19 cellular contexts compared by ENCODE assay signal in genomic region chr4:41098649-41099048, GRCh38.
DNase-seq lines count a peak whose midpoint lies in the region; ATAC-seq, FAIRE-seq and TF ChIP-seq lines count a peak whose summit lies in the region.
"Had no signal": no experiment of that assay in that cellular context is flagged by ENCODE, and none has a peak within 500 bp of the region (broad histone marks: within the 10 kb centered on the region; RNA-seq: fewer than 3 reads in every experiment).

No MANE protein-coding gene starts in this region.

- H3K27ac ChIP-seq in dorsolateral prefrontal cortex, result peak overlapping the region in 39 of 59 donors; percentile 0 to 76 (median 47)
- peak overlapping the region in 2 of 3 donors; percentile 8 to 10 for H3K27ac ChIP-seq in right lobe of liver
- peak overlapping the region; percentile 41 to 61 (median 53) for H3K27ac ChIP-seq in thyroid gland
- H3K27ac ChIP-seq: GM23248, SJSA1 had no signal

- no peak for DNase-seq in RCC 7860 (ENCODE audit: low spot score)
- no peak for DNase-seq in dorsolateral prefrontal cortex
- no peak for DNase-seq in right lobe of liver
- no peak for DNase-seq in thyroid gland
- no peak for DNase-seq in DMS 273 (lab: John Stamatoyannopoulos, UW; ENCODE audit: unreplicated experiment)
- no peak for DNase-seq in activated CD4-positive, CD25-positive, alpha-beta regulatory T cell (lab: John Stamatoyannopoulos, UW)
- DNase-seq: CD4-positive, alpha-beta memory T cell; DMS79 treated with DMSO at 0.1 percent for 48 hours; GM23248; KBM-7; NCI-H1417 treated with DMSO at 0.1 percent for 48 hours; NCI-H1930; NCI-H526 treated with DMSO at 0.1 percent for 48 hours had no signal

- FAIRE-seq in RCC 7860 (lab: Jason Lieb, UNC), result peak; percentile 46
- FAIRE-seq: D721Med, GM12878, GM18507 had no signal

- no peak for TF ChIP-seq POLR2A in right lobe of liver (IDR thresholded peaks at IDR 0.05)
- no peak for TF ChIP-seq POLR2A in thyroid gland (IDR thresholded peaks at IDR 0.05)

- H3K4me3 ChIP-seq in dorsolateral prefrontal cortex, result no peak overlapping the region
- no peak overlapping the region for H3K4me3 ChIP-seq in right lobe of liver
- no peak overlapping the region for H3K4me3 ChIP-seq in thyroid gland (replicated peaks in 1 of 3)
- H3K4me3 ChIP-seq: GM12878, GM23248, SJSA1 had no signal

- H3K4me1 ChIP-seq in right lobe of liver, result peaks cover 0 to 27% (median 14%) of the 10 kb centered on the region in 4 donors
- peaks cover 22 to 46% of the 10 kb centered on the region in 2 donors for H3K4me1 ChIP-seq in thyroid gland
- H3K4me1 ChIP-seq: SJSA1 had no signal

- ATAC-seq in right lobe of liver (peak; percentile 43 to 77 (median 57)), HG03097 (IDR thresholded peaks at IDR 0.05; ENCODE audit: low FRiP score, unreplicated experiment) (no peak)
- ATAC-seq: GM12878, HCT116 had no signal

- no peak for TF ChIP-seq CTCF in dorsolateral prefrontal cortex (IDR thresholded peaks at IDR 0.05 in 54 of 56, conservative IDR thresholded peaks at IDR 0.05 in 2 of 56; ENCODE audit: low read depth in 1 of 56, partially characterized antibody in 56 of 56)
- TF ChIP-seq CTCF in right lobe of liver (IDR thresholded peaks at IDR 0.05), result no peak
- no peak for TF ChIP-seq CTCF in thyroid gland (IDR thresholded peaks at IDR 0.05)

- H3K27me3 ChIP-seq in dorsolateral prefrontal cortex, result no peaks in the 10 kb centered on the region
- no peaks in the 10 kb centered on the region for H3K27me3 ChIP-seq in right lobe of liver
- H3K27me3 ChIP-seq in thyroid gland, result no peaks in the 10 kb centered on the region
- H3K27me3 ChIP-seq: SJSA1 had no signal

- H3K36me3 ChIP-seq in right lobe of liver, result no peaks in the 10 kb centered on the region
- H3K36me3 ChIP-seq in thyroid gland, result no peaks in the 10 kb centered on the region
- H3K36me3 ChIP-seq: SJSA1 had no signal

- intact Hi-C loops in dorsolateral prefrontal cortex (cut with DNase I), result no loop called here
- intact Hi-C loops in right lobe of liver (cut with DNase I), result no loop called here
- intact Hi-C loops in thyroid gland (cut with DNase I), result no loop called here

- H3K9me3 ChIP-seq in right lobe of liver (no peaks in the 10 kb centered on the region), thyroid gland (no peaks in the 10 kb centered on the region)
- H3K9me3 ChIP-seq: SJSA1 had no signal
